8 cellular contexts compared by ENCODE assay signal in genomic region chr1:92960395-92961130, GRCh38. TPM values are rescaled to one million over a fixed set of nuclear protein-coding genes. Genes with fewer than 3 reads are reported as not detected.
DNase-seq lines count a peak whose midpoint lies in the region; ATAC-seq and TF ChIP-seq lines count a peak whose summit lies in the region.

No MANE protein-coding gene starts in this region.

- ATAC-seq in activated naive CD8-positive, alpha-beta T cell treated with anti-CD3 and anti-CD28 coated beads, Interleukin-2, amount 50 U/mL, for 24 hours = peak; percentile 60
- ATAC-seq in upper lobe of right lung = peak; percentile 81

- no peak overlapping the region for H2AK5ac ChIP-seq in trophoblast cell (ENCODE audit: low read length)

- peak overlapping the region; percentile 65 for H4K12ac ChIP-seq in trophoblast cell (ENCODE audit: low read depth, low read length)

- H3K4me2 ChIP-seq in trophoblast cell (ENCODE audit: low read length) = peak overlapping the region; percentile 88

- peaks cover 8% of the 10 kb centered on the region for H3K36me3 Mint-ChIP-seq in activated naive CD8-positive, alpha-beta T cell treated with anti-CD3 and anti-CD28 coated beads, Interleukin-2, amount 50 U/mL, for 24 hours (ENCODE audit: low read depth)

- peaks cover 9% of the 10 kb centered on the region for H3K79me1 ChIP-seq in trophoblast cell (ENCODE audit: low read length)

- H3K36me3 ChIP-seq in H7 (replicated peaks; ENCODE audit: control insufficient read depth, insufficient read depth, low read length) (no peaks in the 10 kb centered on the region), cardiac muscle cell (no peaks in the 10 kb centered on the region), trophoblast cell (ENCODE audit: control insufficient read depth in 1 of 2, insufficient read depth in 2 of 2, low read length in 2 of 2) (no peaks in the 10 kb centered on the region), upper lobe of right lung (no peaks in the 10 kb centered on the region)

- peak overlapping the region; percentile 46 for H3K18ac ChIP-seq in trophoblast cell (ENCODE audit: low read length)

- H3K4me1 Mint-ChIP-seq in activated naive CD8-positive, alpha-beta T cell treated with anti-CD3 and anti-CD28 coated beads, Interleukin-2, amount 50 U/mL, for 24 hours = peaks cover 43% of the 10 kb centered on the region

- H3K27ac Mint-ChIP-seq in activated naive CD8-positive, alpha-beta T cell treated with anti-CD3 and anti-CD28 coated beads, Interleukin-2, amount 50 U/mL, for 24 hours = peak overlapping the region; percentile 97

- H3K23ac ChIP-seq in trophoblast cell (ENCODE audit: low read length) = no peak overlapping the region

- no peaks in the 10 kb centered on the region for H3K9me3 ChIP-seq in cardiac muscle cell (ENCODE audit: low read depth)
- no peaks in the 10 kb centered on the region for H3K9me3 ChIP-seq in trophoblast cell (ENCODE audit: insufficient read depth, low read depth, low read length)
- H3K9me3 ChIP-seq in upper lobe of right lung = no peaks in the 10 kb centered on the region

- no peaks in the 10 kb centered on the region for H3K9me3 Mint-ChIP-seq in activated naive CD8-positive, alpha-beta T cell treated with anti-CD3 and anti-CD28 coated beads, Interleukin-2, amount 50 U/mL, for 24 hours

- no CpG with 5 or more reads among the region's 44 CpGs for WGBS in trophoblast cell (ENCODE audit: extremely low coverage, insufficient coverage, insufficient read length)

- H2BK120ac ChIP-seq in trophoblast cell (ENCODE audit: insufficient read depth, low read length, poor library complexity) = no peak overlapping the region

- H3K4ac ChIP-seq in trophoblast cell (ENCODE audit: low read depth, low read length) = no peak overlapping the region

- H3K4me1 ChIP-seq in cardiac muscle cell (ENCODE audit: low read depth) = peaks cover 7% of the 10 kb centered on the region
- H3K4me1 ChIP-seq in trophoblast cell (ENCODE audit: control insufficient read depth in 1 of 2, insufficient read depth in 2 of 2, low read length in 2 of 2) = no peaks in the 10 kb centered on the region
- no peaks in the 10 kb centered on the region for H3K4me1 ChIP-seq in upper lobe of right lung

- peak overlapping the region; percentile 19 for H3K9ac ChIP-seq in trophoblast cell (ENCODE audit: low read length)

- H3K4me3 ChIP-seq in H7 (ENCODE audit: insufficient read depth, low read depth, low read length) (peak overlapping the region; percentile 80), cardiac muscle cell (peak overlapping the region; percentile 56), trophoblast cell (ENCODE audit: low read depth, low read length) (peak overlapping the region; percentile 76), upper lobe of right lung (peak overlapping the region; percentile 79)

- H4K91ac ChIP-seq in trophoblast cell (ENCODE audit: low read depth, low read length) = peak overlapping the region; percentile 63

- peaks cover 5% of the 10 kb centered on the region for H3K79me2 ChIP-seq in trophoblast cell (ENCODE audit: control insufficient read depth, insufficient read depth, low read length, poor library complexity)

- H3K27me3 Mint-ChIP-seq in activated naive CD8-positive, alpha-beta T cell treated with anti-CD3 and anti-CD28 coated beads, Interleukin-2, amount 50 U/mL, for 24 hours = no peaks in the 10 kb centered on the region

- TF ChIP-seq CTCF in cardiac muscle cell (IDR thresholded peaks at IDR 0.05; ENCODE audit: low read depth, low read length) = peak; percentile 69
- TF ChIP-seq CTCF in upper lobe of right lung (IDR thresholded peaks at IDR 0.05) = peak; percentile 66

- H4K8ac ChIP-seq in trophoblast cell (ENCODE audit: low read depth, low read length) = no peak overlapping the region

- H2AFZ ChIP-seq in trophoblast cell (ENCODE audit: insufficient read depth, low read length, poor library complexity) = peak overlapping the region; percentile 3

- no peak overlapping the region for H2BK5ac ChIP-seq in trophoblast cell (ENCODE audit: low read depth, low read length, poor library complexity)

- peaks cover 5% of the 10 kb centered on the region; the same call in 1 of the 2 replicates for H3K27me3 ChIP-seq in H7 (ENCODE audit: control insufficient read depth, insufficient read depth, low read length)
- H3K27me3 ChIP-seq in cardiac muscle cell = no peaks in the 10 kb centered on the region
- no peaks in the 10 kb centered on the region for H3K27me3 ChIP-seq in trophoblast cell (ENCODE audit: insufficient read depth, low read length)
- H3K27me3 ChIP-seq in upper lobe of right lung = no peaks in the 10 kb centered on the region

- H2BK12ac ChIP-seq in trophoblast cell (ENCODE audit: low read length) = no peak overlapping the region

- intact Hi-C loops in upper lobe of right lung (cut with DNase I) = no loop called here

- peak overlapping the region; percentile 53 for H3K27ac ChIP-seq in cardiac muscle cell
- H3K27ac ChIP-seq in trophoblast cell (ENCODE audit: low read depth, low read length) = no peak overlapping the region
- peak overlapping the region; percentile 81 for H3K27ac ChIP-seq in upper lobe of right lung

- H3K14ac ChIP-seq in trophoblast cell (ENCODE audit: low read length) = peak overlapping the region; percentile 17

- H3K4me3 Mint-ChIP-seq in activated naive CD8-positive, alpha-beta T cell treated with anti-CD3 and anti-CD28 coated beads, Interleukin-2, amount 50 U/mL, for 24 hours = peak overlapping the region; percentile 91

- peak; percentile 33 for DNase-seq in GDM1 (lab: John Stamatoyannopoulos, UW)
- DNase-seq in H7 = peak; percentile 65
- peak; percentile 78 for DNase-seq in LoVo (ENCODE audit: low spot score)
- peak; percentile 82 for DNase-seq in SK-N-DZ (ENCODE audit: low spot score)
- peak; percentile 55 for DNase-seq in activated naive CD8-positive, alpha-beta T cell treated with anti-CD3 and anti-CD28 coated beads, Interleukin-2, amount 50 U/mL, for 24 hours
- DNase-seq in cardiac muscle cell (ENCODE audit: low read depth in 1 of 2, low spot score in 1 of 2) = peak; percentile 70 to 83
- DNase-seq in trophoblast cell = peak; percentile 45 to 79
- peak; percentile 68 for DNase-seq in upper lobe of right lung

RNA-seq across cellular contexts. Expression of gene DIPK1A, which starts 0.7 kb away (rescaled TPM):
- 3.1 and 3.4 TPM in 2 replicates for total RNA-seq in H7 (2014; rRNA removed; shearing (Covaris generic))
- 8.2 and 10.8 TPM in 2 replicates for polyA plus RNA-seq in SK-N-DZ (2014; cell fraction: cytosol; rRNA removed)
- 3.0 and 6.4 TPM in 2 replicates for polyA plus RNA-seq in SK-N-DZ (2014; cell fraction: nucleus; rRNA removed)
- total RNA-seq in cardiac muscle cell = 7.0 and 7.7 TPM in 2 replicates
- polyA plus RNA-seq in cardiac muscle cell = 13.7 and 16.6 TPM in 2 replicates
- 11.7 and 11.8 TPM in 2 replicates for polyA plus RNA-seq in trophoblast cell (2013)
- 4.6 TPM for total RNA-seq in upper lobe of right lung
